ENCODE assay signal across 25 cellular contexts in the genomic region with DNA sequence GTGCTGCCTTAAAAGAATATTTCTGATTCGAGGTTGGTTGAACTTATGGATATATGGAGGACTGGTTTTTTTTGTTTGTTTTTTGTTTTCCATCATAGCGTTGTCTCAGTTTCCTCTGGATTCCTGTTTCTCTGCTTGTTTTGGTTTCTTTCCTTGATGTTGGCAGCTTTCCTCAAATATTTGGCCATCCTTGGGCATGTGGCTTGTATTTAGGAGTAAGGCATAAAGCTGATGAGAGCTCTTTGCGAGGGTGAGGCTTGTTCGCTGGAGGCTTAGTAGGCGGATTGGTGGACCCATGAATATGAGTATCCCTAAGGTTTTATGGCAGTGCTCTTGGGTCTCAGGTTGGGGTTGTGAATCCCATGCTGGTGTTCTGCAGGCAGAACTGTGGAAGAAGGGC. TPM values are rescaled to one million over a fixed set of nuclear protein-coding genes. Genes with fewer than 3 reads are reported as not detected.
DNase-seq lines count a peak whose midpoint lies in the region; ATAC-seq and TF ChIP-seq lines count a peak whose summit lies in the region.
"Had no signal": no experiment of that assay in that cellular context is flagged by ENCODE, and none has a peak within 500 bp of the region (broad histone marks: within the 10 kb centered on the region; RNA-seq: fewer than 3 reads in every experiment).

No MANE protein-coding gene starts in this region.

- no peaks in the 10 kb centered on the region for H3K9me3 Mint-ChIP-seq in activated T-cell treated with anti-CD3 and anti-CD28 coated beads, Interleukin-2, amount 50 U/mL, for 24 hours
- H3K9me3 Mint-ChIP-seq in CD8-positive, alpha-beta T cell, result no peaks in the 10 kb centered on the region
- no peaks in the 10 kb centered on the region for H3K9me3 Mint-ChIP-seq in chondrocyte (ENCODE audit: low read depth)
- no peaks in the 10 kb centered on the region for H3K9me3 Mint-ChIP-seq in naive thymus-derived CD8-positive, alpha-beta T cell
- no peaks in the 10 kb centered on the region for H3K9me3 Mint-ChIP-seq in activated CD4-positive, alpha-beta T cell treated with anti-CD3 and anti-CD28 coated beads for 36 hours (ENCODE audit: low read depth)
- no peaks in the 10 kb centered on the region for H3K9me3 Mint-ChIP-seq in activated CD8-positive, alpha-beta memory T cell treated with anti-CD3 and anti-CD28 coated beads, Interleukin-2, amount 10 ng/mL, durations not matched to agents 7 days and 5 days (ENCODE audit: low read depth)
- H3K9me3 Mint-ChIP-seq: activated CD4-positive, alpha-beta T cell treated with anti-CD3 and anti-CD28 coated beads, Interleukin-2, amount 10 ng/mL, durations not matched to agents 24 days and 14 days; T-helper 1 cell treated with Interleukin-12 subunit alpha and Interleukin-12 subunit beta and Interleukin-4 antibody, amounts not matched to agents 30 μg/mL and 1 μg/mL, for 36 hours had no signal

- CTCF ChIA-PET in CD8-positive, alpha-beta T cell (lab: Charles Lee), result interaction anchor here (0.9 kb wide), 1 partner anchor 19 kb away, joined by 3 read pairs; no protein-coding TSS in a partner anchor
- CTCF ChIA-PET in activated CD4-positive, alpha-beta T cell treated with anti-CD3 and anti-CD28 coated beads for 36 hours (lab: Charles Lee), result interaction anchor here (1.2 to 1.6 kb wide), 2 partner anchors 12 to 74 kb away, joined by 3 to 5 read pairs; no protein-coding TSS in a partner anchor
- CTCF ChIA-PET in activated CD8-positive, alpha-beta memory T cell treated with anti-CD3 and anti-CD28 coated beads, Interleukin-2, amount 10 ng/mL, durations not matched to agents 7 days and 5 days (lab: Charles Lee), result interaction anchor here (1.6 kb wide), 1 partner anchor 47 kb away, joined by 3 read pairs; no protein-coding TSS in a partner anchor

- no peaks in the 10 kb centered on the region for H3K36me3 ChIP-seq in CD8-positive, alpha-beta T cell (ENCODE audit: insufficient read depth, low read length)
- H3K36me3 ChIP-seq: upper lobe of right lung had no signal

- no peak for DNase-seq in activated T-cell treated with anti-CD3 and anti-CD28 coated beads, Interleukin-2, amount 50 U/mL, for 24 hours
- DNase-seq in activated T-cell treated with anti-CD3 and anti-CD28 coated beads for 4 hours (no peak), chondrocyte (ENCODE audit: low spot score) (no peak)
- no peak for DNase-seq in CD8-positive, alpha-beta T cell
- no peak for DNase-seq in naive thymus-derived CD8-positive, alpha-beta T cell
- DNase-seq in activated CD4-positive, alpha-beta T cell treated with anti-CD3 and anti-CD28 coated beads for 36 hours, result no peak
- DNase-seq in activated CD8-positive, alpha-beta memory T cell treated with anti-CD3 and anti-CD28 coated beads, Interleukin-2, amount 10 ng/mL, durations not matched to agents 7 days and 5 days, result no peak
- DNase-seq: 8988T; activated CD4-positive, alpha-beta T cell treated with anti-CD3 and anti-CD28 coated beads, Interleukin-2, amount 10 ng/mL, durations not matched to agents 24 days and 14 days; activated effector memory CD4-positive, alpha-beta T cell treated with anti-CD3 and anti-CD28 coated beads, Interleukin-2, amount 50 U/mL, for 16 hours; amygdala; dermis blood vessel endothelial cell; HCEC 1CT; head of caudate nucleus; IMR-90; NCI-H1105; NCI-H1930; NCI-H226; NCI-H748 treated with DMSO at 0.1 percent for 48 hours; nucleus accumbens; RPMI8226; upper lobe of right lung had no signal

- no peak overlapping the region for H3K4me3 ChIP-seq in CD8-positive, alpha-beta T cell (ENCODE audit: low read depth, low read length)
- H3K4me3 ChIP-seq: lung, upper lobe of right lung had no signal

- no peaks in the 10 kb centered on the region for H3K9me3 ChIP-seq in CD8-positive, alpha-beta T cell (ENCODE audit: low read length)
- H3K9me3 ChIP-seq: upper lobe of right lung had no signal

- H3K4me3 Mint-ChIP-seq in activated T-cell treated with anti-CD3 and anti-CD28 coated beads, Interleukin-2, amount 50 U/mL, for 24 hours, result no peak overlapping the region
- H3K4me3 Mint-ChIP-seq in CD8-positive, alpha-beta T cell, result peak overlapping the region; percentile 4
- no peak overlapping the region for H3K4me3 Mint-ChIP-seq in chondrocyte (ENCODE audit: unreplicated experiment)
- peak overlapping the region in 9 of 10 donors; percentile 43 to 73 (median 52) for H3K4me3 Mint-ChIP-seq in naive thymus-derived CD8-positive, alpha-beta T cell
- H3K4me3 Mint-ChIP-seq in activated CD4-positive, alpha-beta T cell treated with anti-CD3 and anti-CD28 coated beads for 36 hours, result no peak overlapping the region
- no peak overlapping the region for H3K4me3 Mint-ChIP-seq in activated CD8-positive, alpha-beta memory T cell treated with anti-CD3 and anti-CD28 coated beads, Interleukin-2, amount 10 ng/mL, durations not matched to agents 7 days and 5 days
- H3K4me3 Mint-ChIP-seq: activated CD4-positive, alpha-beta T cell treated with anti-CD3 and anti-CD28 coated beads, Interleukin-2, amount 10 ng/mL, durations not matched to agents 24 days and 14 days; T-helper 1 cell treated with Interleukin-12 subunit alpha and Interleukin-12 subunit beta and Interleukin-4 antibody, amounts not matched to agents 30 μg/mL and 1 μg/mL, for 36 hours had no signal

- POLR2A ChIA-PET in CD8-positive, alpha-beta T cell (lab: Charles Lee), result interaction anchor here (0.5 to 1.2 kb wide), 2 partner anchors 16 to 123 kb away, joined by 3 to 4 read pairs; no protein-coding TSS in a partner anchor
- POLR2A ChIA-PET in naive thymus-derived CD8-positive, alpha-beta T cell (lab: Charles Lee), result no interaction called here
- POLR2A ChIA-PET in activated CD4-positive, alpha-beta T cell treated with anti-CD3 and anti-CD28 coated beads for 36 hours (lab: Charles Lee), result interaction anchor here (0.6 kb wide), 1 partner anchor 14 kb away, joined by 3 read pairs; no protein-coding TSS in a partner anchor

- no peak for ATAC-seq in CD8-positive, alpha-beta T cell
- ATAC-seq in naive thymus-derived CD8-positive, alpha-beta T cell, result no peak
- no peak for ATAC-seq in activated CD4-positive, alpha-beta T cell treated with anti-CD3 and anti-CD28 coated beads for 36 hours
- ATAC-seq in GM21423 (IDR thresholded peaks at IDR 0.05; ENCODE audit: unreplicated experiment), result no peak
- ATAC-seq in activated CD8-positive, alpha-beta memory T cell treated with anti-CD3 and anti-CD28 coated beads, Interleukin-2, amount 10 ng/mL, durations not matched to agents 7 days and 5 days, result no peak
- ATAC-seq: upper lobe of right lung had no signal

- H3K4me1 Mint-ChIP-seq in activated T-cell treated with anti-CD3 and anti-CD28 coated beads, Interleukin-2, amount 50 U/mL, for 24 hours (ENCODE audit: low read depth), result peaks cover 89% of the 10 kb centered on the region
- H3K4me1 Mint-ChIP-seq in CD8-positive, alpha-beta T cell (ENCODE audit: low read depth), result peaks cover 94% of the 10 kb centered on the region
- peaks cover 51% of the 10 kb centered on the region for H3K4me1 Mint-ChIP-seq in chondrocyte (ENCODE audit: low read depth)
- H3K4me1 Mint-ChIP-seq in naive thymus-derived CD8-positive, alpha-beta T cell, result peaks cover 51 to 92% (median 90%) of the 10 kb centered on the region in 4 donors
- peaks cover 87% of the 10 kb centered on the region for H3K4me1 Mint-ChIP-seq in activated CD4-positive, alpha-beta T cell treated with anti-CD3 and anti-CD28 coated beads for 36 hours
- peaks cover 49% of the 10 kb centered on the region for H3K4me1 Mint-ChIP-seq in activated CD8-positive, alpha-beta memory T cell treated with anti-CD3 and anti-CD28 coated beads, Interleukin-2, amount 10 ng/mL, durations not matched to agents 7 days and 5 days

- peaks cover 89% of the 10 kb centered on the region for H3K4me1 ChIP-seq in CD8-positive, alpha-beta T cell (ENCODE audit: insufficient read depth, low read length)

- TF ChIP-seq CTCF in CD8-positive, alpha-beta T cell (IDR thresholded peaks at IDR 0.05), result no peak
- TF ChIP-seq CTCF in chondrocyte (IDR thresholded peaks at IDR 0.05), result no peak

- peak overlapping the region; percentile 38 for H3K27ac Mint-ChIP-seq in activated T-cell treated with anti-CD3 and anti-CD28 coated beads, Interleukin-2, amount 50 U/mL, for 24 hours
- H3K27ac Mint-ChIP-seq in CD8-positive, alpha-beta T cell, result peak overlapping the region; percentile 28
- H3K27ac Mint-ChIP-seq in chondrocyte (ENCODE audit: unreplicated experiment), result peak overlapping the region; percentile 22
- H3K27ac Mint-ChIP-seq in naive thymus-derived CD8-positive, alpha-beta T cell, result peak overlapping the region; percentile 24 to 91 (median 64)
- H3K27ac Mint-ChIP-seq in activated CD4-positive, alpha-beta T cell treated with anti-CD3 and anti-CD28 coated beads for 36 hours, result no peak overlapping the region
- H3K27ac Mint-ChIP-seq in activated CD8-positive, alpha-beta memory T cell treated with anti-CD3 and anti-CD28 coated beads, Interleukin-2, amount 10 ng/mL, durations not matched to agents 7 days and 5 days, result no peak overlapping the region
- H3K27ac Mint-ChIP-seq: activated CD4-positive, alpha-beta T cell treated with anti-CD3 and anti-CD28 coated beads, Interleukin-2, amount 10 ng/mL, durations not matched to agents 24 days and 14 days; T-helper 1 cell treated with Interleukin-12 subunit alpha and Interleukin-12 subunit beta and Interleukin-4 antibody, amounts not matched to agents 30 μg/mL and 1 μg/mL, for 36 hours had no signal

- intact Hi-C loops in CD8-positive, alpha-beta T cell (cut with DNase I, micrococcal nuclease), result no loop called here
- intact Hi-C loops in activated CD4-positive, alpha-beta T cell treated with anti-CD3 and anti-CD28 coated beads for 36 hours (cut with DNase I, micrococcal nuclease), result no loop called here

- H3K27me3 Mint-ChIP-seq in activated T-cell treated with anti-CD3 and anti-CD28 coated beads, Interleukin-2, amount 50 U/mL, for 24 hours, result no peaks in the 10 kb centered on the region
- no peaks in the 10 kb centered on the region for H3K27me3 Mint-ChIP-seq in CD8-positive, alpha-beta T cell (ENCODE audit: low read depth)
- no peaks in the 10 kb centered on the region for H3K27me3 Mint-ChIP-seq in chondrocyte (ENCODE audit: low read depth)
- H3K27me3 Mint-ChIP-seq in naive thymus-derived CD8-positive, alpha-beta T cell, result no peaks in the 10 kb centered on the region
- H3K27me3 Mint-ChIP-seq in activated CD4-positive, alpha-beta T cell treated with anti-CD3 and anti-CD28 coated beads for 36 hours, result no peaks in the 10 kb centered on the region
- H3K27me3 Mint-ChIP-seq in activated CD8-positive, alpha-beta memory T cell treated with anti-CD3 and anti-CD28 coated beads, Interleukin-2, amount 10 ng/mL, durations not matched to agents 7 days and 5 days, result no peaks in the 10 kb centered on the region
- H3K27me3 Mint-ChIP-seq: activated CD4-positive, alpha-beta T cell treated with anti-CD3 and anti-CD28 coated beads, Interleukin-2, amount 10 ng/mL, durations not matched to agents 24 days and 14 days had no signal

- H3K36me3 Mint-ChIP-seq in activated T-cell treated with anti-CD3 and anti-CD28 coated beads, Interleukin-2, amount 50 U/mL, for 24 hours (ENCODE audit: low read depth), result peaks cover 25% of the 10 kb centered on the region
- H3K36me3 Mint-ChIP-seq in CD8-positive, alpha-beta T cell, result peaks cover 8% of the 10 kb centered on the region
- no peaks in the 10 kb centered on the region for H3K36me3 Mint-ChIP-seq in chondrocyte (ENCODE audit: low read depth)
- peaks cover 0 to 7% (median 4%) of the 10 kb centered on the region in 3 donors for H3K36me3 Mint-ChIP-seq in naive thymus-derived CD8-positive, alpha-beta T cell
- peaks cover 13% of the 10 kb centered on the region for H3K36me3 Mint-ChIP-seq in activated CD4-positive, alpha-beta T cell treated with anti-CD3 and anti-CD28 coated beads for 36 hours (ENCODE audit: low read depth)
- H3K36me3 Mint-ChIP-seq in activated CD8-positive, alpha-beta memory T cell treated with anti-CD3 and anti-CD28 coated beads, Interleukin-2, amount 10 ng/mL, durations not matched to agents 7 days and 5 days, result peaks cover 14% of the 10 kb centered on the region

- H3K27me3 ChIP-seq in CD8-positive, alpha-beta T cell (ENCODE audit: insufficient read depth, low read length), result no peaks in the 10 kb centered on the region
- H3K27me3 ChIP-seq: upper lobe of right lung had no signal

- no peak overlapping the region for H3K27ac ChIP-seq in CD8-positive, alpha-beta T cell (ENCODE audit: low read depth, low read length)
- H3K27ac ChIP-seq: upper lobe of right lung had no signal

RNA-seq across cellular contexts. Expression of a gene that starts 22.9 kb away (rescaled TPM):
- 100 to 1,000 TPM; 171 to 195 TPM for total RNA-seq in CD8-positive, alpha-beta T cell
- total RNA-seq in chondrocyte, result 48.6 to 51.2 TPM (median 50.3 TPM) in 3 replicates
- 100 to 1,000 TPM; 140 to 146 TPM for total RNA-seq in naive thymus-derived CD8-positive, alpha-beta T cell
- polyA plus RNA-seq in naive thymus-derived CD8-positive, alpha-beta T cell, result 1 to 10 TPM; 1.8 to 5.4 (median 2.2) TPM
- 10 to 100 TPM; 51.1 to 76.9 TPM for total RNA-seq in activated CD4-positive, alpha-beta T cell treated with anti-CD3 and anti-CD28 coated beads for 36 hours
- total RNA-seq in activated CD8-positive, alpha-beta memory T cell treated with anti-CD3 and anti-CD28 coated beads, Interleukin-2, amount 10 ng/mL, durations not matched to agents 7 days and 5 days, result 10 to 100 TPM; 75.7 to 83.3 TPM

Comparison
In these comparisons a context has a peak if more than half of its experiments do, and no peak if none do; other contexts are left out.
1. H3K27ac Mint-ChIP-seq: peak in activated T-cell treated with anti-CD3 and anti-CD28 coated beads, Interleukin-2, amount 50 U/mL, for 24 hours (single experiment), CD8-positive, alpha-beta T cell (single experiment), chondrocyte (single experiment) and naive thymus-derived CD8-positive, alpha-beta T cell (10 of 10); none in activated CD4-positive, alpha-beta T cell treated with anti-CD3 and anti-CD28 coated beads for 36 hours (single experiment) and activated CD8-positive, alpha-beta memory T cell treated with anti-CD3 and anti-CD28 coated beads, Interleukin-2, amount 10 ng/mL, durations not matched to agents 7 days and 5 days (single experiment).
2. H3K4me3 Mint-ChIP-seq: peak in CD8-positive, alpha-beta T cell (single experiment) and naive thymus-derived CD8-positive, alpha-beta T cell (9 of 10); none in activated T-cell treated with anti-CD3 and anti-CD28 coated beads, Interleukin-2, amount 50 U/mL, for 24 hours (single experiment), chondrocyte (single experiment), activated CD4-positive, alpha-beta T cell treated with anti-CD3 and anti-CD28 coated beads for 36 hours (single experiment) and activated CD8-positive, alpha-beta memory T cell treated with anti-CD3 and anti-CD28 coated beads, Interleukin-2, amount 10 ng/mL, durations not matched to agents 7 days and 5 days (single experiment).